Comparison of ENCODE assay signal across 8 cellular contexts in the genomic region with DNA sequence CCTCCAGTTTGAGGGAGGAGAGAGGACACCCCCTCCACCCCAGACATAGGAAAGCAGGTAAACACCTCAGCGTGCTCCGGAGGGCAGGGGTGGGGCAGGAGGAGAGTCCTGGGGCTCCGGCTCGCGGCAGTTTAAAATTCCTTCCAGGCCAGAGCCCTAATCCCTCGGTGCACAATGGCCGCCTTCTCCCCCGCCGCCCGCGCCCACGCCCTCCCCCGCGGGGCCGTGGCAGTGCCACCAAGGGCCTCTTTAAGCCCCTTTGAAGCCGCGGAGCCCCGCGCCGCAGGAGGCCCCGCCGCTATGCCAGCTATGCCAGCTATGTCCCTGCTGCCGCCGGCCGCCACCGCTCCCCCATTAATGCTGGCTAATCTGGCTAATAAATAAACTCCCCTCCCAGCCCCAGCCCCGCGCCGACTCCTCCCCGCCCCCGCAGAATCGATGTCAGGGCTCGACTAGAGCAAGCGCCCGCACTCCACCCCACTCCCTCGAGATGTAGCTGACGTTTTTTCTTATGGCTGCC.
DNase-seq lines count a peak whose midpoint lies in the region; ATAC-seq and TF ChIP-seq lines count a peak whose summit lies in the region.

No MANE protein-coding gene starts in this region.

- H3K23ac ChIP-seq in trophoblast cell (ENCODE audit: low read length) = no peak overlapping the region

- peaks cover 3 to 13% (median 8%) of the 10 kb centered on the region in 4 donors for H3K4me1 ChIP-seq in Peyer's patch
- peaks cover 14 to 19% (median 17%) of the 10 kb centered on the region in 3 donors for H3K4me1 ChIP-seq in esophagus squamous epithelium
- peaks cover 9 to 17% of the 10 kb centered on the region in 2 experiments for H3K4me1 ChIP-seq in trophoblast cell (ENCODE audit: control insufficient read depth in 1 of 2, insufficient read depth in 2 of 2, low read length in 2 of 2)

- no peak overlapping the region for H4K8ac ChIP-seq in trophoblast cell (ENCODE audit: low read depth, low read length)

- H3K14ac ChIP-seq in trophoblast cell (ENCODE audit: low read length) = no peak overlapping the region

- H3K4me3 ChIP-seq in Peyer's patch (peak overlapping the region; percentile 20 to 50 (median 48)), esophagus squamous epithelium (peak overlapping the region; percentile 19 to 58 (median 39)), trophoblast cell (ENCODE audit: low read depth, low read length) (peak overlapping the region; percentile 42)

- H3K9me3 ChIP-seq in Peyer's patch (no peaks in the 10 kb centered on the region), esophagus squamous epithelium (no peaks in the 10 kb centered on the region), trophoblast cell (ENCODE audit: insufficient read depth, low read depth, low read length) (peaks cover 1% of the 10 kb centered on the region)

- H3K79me2 ChIP-seq in trophoblast cell (ENCODE audit: control insufficient read depth, insufficient read depth, low read length, poor library complexity) = no peaks in the 10 kb centered on the region

- H4K12ac ChIP-seq in trophoblast cell (ENCODE audit: low read depth, low read length) = no peak overlapping the region

- peak overlapping the region; percentile 41 for H2BK12ac ChIP-seq in trophoblast cell (ENCODE audit: low read length)

- H4K91ac ChIP-seq in trophoblast cell (ENCODE audit: low read depth, low read length) = no peak overlapping the region

- ATAC-seq in GM19452 (IDR thresholded peaks at IDR 0.05; ENCODE audit: unreplicated experiment) (peak; percentile 22), GM21529 (IDR thresholded peaks at IDR 0.05; ENCODE audit: unreplicated experiment) (no peak)

- no peaks in the 10 kb centered on the region for H3K36me3 ChIP-seq in Peyer's patch
- H3K36me3 ChIP-seq in esophagus squamous epithelium = no peaks in the 10 kb centered on the region
- no peaks in the 10 kb centered on the region for H3K36me3 ChIP-seq in trophoblast cell (ENCODE audit: control insufficient read depth in 1 of 2, insufficient read depth in 2 of 2, low read length in 2 of 2)

- no peak overlapping the region for H2AK5ac ChIP-seq in trophoblast cell (ENCODE audit: low read length)

- no peak overlapping the region for H3K18ac ChIP-seq in trophoblast cell (ENCODE audit: low read length)

- TF ChIP-seq POLR2A in Peyer's patch (IDR thresholded peaks at IDR 0.05) (no peak), esophagus squamous epithelium (IDR thresholded peaks at IDR 0.05) (no peak)

- intact Hi-C loops in esophagus squamous epithelium (cut with DNase I) = no loop called here

- no peak overlapping the region for H3K27ac ChIP-seq in Peyer's patch
- no peak overlapping the region for H3K27ac ChIP-seq in esophagus squamous epithelium
- no peak overlapping the region for H3K27ac ChIP-seq in trophoblast cell (ENCODE audit: low read depth, low read length)

- no peak for DNase-seq in Peyer's patch
- no peak for DNase-seq in esophagus squamous epithelium (lab: John Stamatoyannopoulos, UW)
- DNase-seq in trophoblast cell = peak in 1 of 2 donors; percentile 13
- no peak for DNase-seq in NCI-H146 (lab: John Stamatoyannopoulos, UW)
- no peak for DNase-seq in NCI-H1930 (lab: John Stamatoyannopoulos, UW)
- no peak for DNase-seq in SIG-M5 treated with dmso at 0.1 percent for 504 hours (lab: John Stamatoyannopoulos, UW; ENCODE audit: unreplicated experiment)

- no peak overlapping the region for H2AFZ ChIP-seq in trophoblast cell (ENCODE audit: insufficient read depth, low read length, poor library complexity)

- no peak for TF ChIP-seq CTCF in Peyer's patch (IDR thresholded peaks at IDR 0.05)
- no peak for TF ChIP-seq CTCF in esophagus squamous epithelium (IDR thresholded peaks at IDR 0.05)

- no peak overlapping the region for H3K4ac ChIP-seq in trophoblast cell (ENCODE audit: low read depth, low read length)

- 3 to 10% methylated on average over 2 to 7 of the region's 37 CpGs for WGBS in esophagus squamous epithelium, 2 donors
- no CpG with 5 or more reads among the region's 37 CpGs for WGBS in trophoblast cell (ENCODE audit: extremely low coverage, insufficient coverage, insufficient read length)

- H2BK5ac ChIP-seq in trophoblast cell (ENCODE audit: low read depth, low read length, poor library complexity) = no peak overlapping the region

- H2BK120ac ChIP-seq in trophoblast cell (ENCODE audit: insufficient read depth, low read length, poor library complexity) = no peak overlapping the region

- H3K79me1 ChIP-seq in trophoblast cell (ENCODE audit: low read length) = peaks cover 2% of the 10 kb centered on the region

- H3K9ac ChIP-seq in trophoblast cell (ENCODE audit: low read length) = no peak overlapping the region

- H3K27me3 ChIP-seq in Peyer's patch (peaks cover 0 to 5% of the 10 kb centered on the region in 2 donors), esophagus squamous epithelium (peaks cover 0 to 66% (median 3%) of the 10 kb centered on the region in 4 donors), trophoblast cell (ENCODE audit: insufficient read depth, low read length) (peaks cover 7% of the 10 kb centered on the region)

- H3K4me2 ChIP-seq in trophoblast cell (ENCODE audit: low read length) = peak overlapping the region; percentile 76
